Comparison of ENCODE assay signal across 8 cellular contexts in genomic region chr5:95962475-95962773, GRCh38. TPM values are rescaled to one million over a fixed set of nuclear protein-coding genes. Genes with fewer than 3 reads are reported as not detected.
A peak's percentile ranks its signal among the peaks of the same experiment; 100 is the strongest.
DNase-seq lines count a peak whose midpoint lies in the region; ATAC-seq and TF ChIP-seq lines count a peak whose summit lies in the region.

No MANE protein-coding gene starts in this region.

- peak overlapping the region; percentile 91 to 93 for H3K27ac ChIP-seq in liver (ENCODE audit: low read depth in 1 of 2, low read length in 2 of 2)
- peak overlapping the region; percentile 98 to 99 for H3K27ac ChIP-seq in thoracic aorta

- no peaks in the 10 kb centered on the region for H3K27me3 ChIP-seq in liver (ENCODE audit: control insufficient read depth in 4 of 4, insufficient read depth in 4 of 4, low read length in 3 of 4)
- H3K27me3 ChIP-seq in thoracic aorta (replicated peaks; ENCODE audit: insufficient read depth), result no peaks in the 10 kb centered on the region

- WGBS in liver, result 49% methylated on average over 8 of the region's 8 CpGs

- no peaks in the 10 kb centered on the region for H3K27me3 Mint-ChIP-seq in activated CD8-positive, alpha-beta memory T cell treated with anti-CD3 and anti-CD28 coated beads, Interleukin-2, amount 10 ng/mL, durations not matched to agents 7 days and 5 days

- peak overlapping the region; percentile 69 to 86 for H3K9ac ChIP-seq in liver (ENCODE audit: low read depth in 1 of 2, low read length in 2 of 2)

- H3K27ac Mint-ChIP-seq in activated CD8-positive, alpha-beta memory T cell treated with anti-CD3 and anti-CD28 coated beads, Interleukin-2, amount 10 ng/mL, durations not matched to agents 7 days and 5 days, result peak overlapping the region; percentile 98

- peaks cover 6% of the 10 kb centered on the region for H3K36me3 Mint-ChIP-seq in activated CD8-positive, alpha-beta memory T cell treated with anti-CD3 and anti-CD28 coated beads, Interleukin-2, amount 10 ng/mL, durations not matched to agents 7 days and 5 days

- H3K4me3 Mint-ChIP-seq in activated CD8-positive, alpha-beta memory T cell treated with anti-CD3 and anti-CD28 coated beads, Interleukin-2, amount 10 ng/mL, durations not matched to agents 7 days and 5 days, result peak overlapping the region; percentile 96

- H3K4me1 Mint-ChIP-seq in activated CD8-positive, alpha-beta memory T cell treated with anti-CD3 and anti-CD28 coated beads, Interleukin-2, amount 10 ng/mL, durations not matched to agents 7 days and 5 days, result peaks cover 41% of the 10 kb centered on the region

- H3K36me3 ChIP-seq in liver (ENCODE audit: control insufficient read depth in 4 of 4, insufficient read depth in 3 of 4, low read depth in 1 of 4, low read length in 3 of 4), result no peaks in the 10 kb centered on the region
- no peaks in the 10 kb centered on the region for H3K36me3 ChIP-seq in thoracic aorta

- H3K4me1 ChIP-seq in liver (ENCODE audit: control insufficient read depth in 4 of 4, insufficient read depth in 4 of 4, low read length in 3 of 4) (peaks cover 3 to 40% (median 19%) of the 10 kb centered on the region in 4 donors), thoracic aorta (ENCODE audit: control insufficient read depth in 1 of 2, low read depth in 2 of 2) (peaks cover 0 to 19% of the 10 kb centered on the region in 2 donors)

- H3K9me3 ChIP-seq in liver (ENCODE audit: control insufficient read depth in 4 of 4, low read length in 3 of 4) (no peaks in the 10 kb centered on the region), thoracic aorta (no peaks in the 10 kb centered on the region)

- DNase-seq in activated CD8-positive, alpha-beta memory T cell treated with anti-CD3 and anti-CD28 coated beads, Interleukin-2, amount 10 ng/mL, durations not matched to agents 7 days and 5 days, result no peak
- DNase-seq in activated CD8-positive, alpha-beta memory T cell treated with anti-CD3 and anti-CD28 coated beads for 24 hours, result no peak
- no peak for DNase-seq in astrocyte of the spinal cord (ENCODE audit: low read depth, low spot score)
- no peak for DNase-seq in thoracic aorta (ENCODE audit: low spot score)
- no peak for DNase-seq in NK-92 treated with Interleukin-12 subunit alpha and Interleukin-12 subunit beta, amount 100 ng/mL, for 24 hours (lab: John Stamatoyannopoulos, UW)

- in situ Hi-C loops in astrocyte of the spinal cord (cut with HindIII; ENCODE audit: low sequenced_read_pairs), result loop anchor here (25.0 kb wide), 1 partner anchor 375 kb away; no protein-coding TSS in a partner anchor

- no peaks in the 10 kb centered on the region for H3K9me3 Mint-ChIP-seq in activated CD8-positive, alpha-beta memory T cell treated with anti-CD3 and anti-CD28 coated beads, Interleukin-2, amount 10 ng/mL, durations not matched to agents 7 days and 5 days (ENCODE audit: low read depth)

- no peak for ATAC-seq in activated CD8-positive, alpha-beta memory T cell treated with anti-CD3 and anti-CD28 coated beads, Interleukin-2, amount 10 ng/mL, durations not matched to agents 7 days and 5 days
- ATAC-seq in thoracic aorta (ENCODE audit: insufficient number of reproducible peaks, low FRiP score, low read depth), result no peak
- ATAC-seq in GM19351 (IDR thresholded peaks at IDR 0.05; ENCODE audit: unreplicated experiment), result no peak
- no peak for ATAC-seq in HG03097 (IDR thresholded peaks at IDR 0.05; ENCODE audit: low FRiP score, unreplicated experiment)

- H3K4me3 ChIP-seq in astrocyte of the spinal cord (ENCODE audit: low read depth, low read length) (peak overlapping the region; percentile 92), liver (ENCODE audit: low read depth in 1 of 3, low read length in 3 of 3) (peak overlapping the region; percentile 59 to 80 (median 75)), thoracic aorta (peak overlapping the region; percentile 97)

- TF ChIP-seq CTCF in astrocyte of the spinal cord (IDR thresholded peaks at IDR 0.05; ENCODE audit: low read depth, low read length), result no peak
- TF ChIP-seq CTCF in liver (IDR thresholded peaks at IDR 0.05; ENCODE audit: low read depth, low read length, missing input control), result no peak
- no peak for TF ChIP-seq CTCF in thoracic aorta (IDR thresholded peaks at IDR 0.05)

- CTCF ChIA-PET in activated CD8-positive, alpha-beta memory T cell treated with anti-CD3 and anti-CD28 coated beads, Interleukin-2, amount 10 ng/mL, durations not matched to agents 7 days and 5 days (lab: Charles Lee), result interaction anchor here (1.1 to 6.6 kb wide), 6 partner anchors 12 to 103 kb away, joined by 3 to 47 read pairs (median 10); no protein-coding TSS in a partner anchor

- no peak for TF ChIP-seq RAD21 in liver (IDR thresholded peaks at IDR 0.05)

TF ChIP-seq in liver, 16 proteins besides CTCF, POLR2A, EP300 and RAD21:
- TF ChIP-seq NR2F2 (IDR thresholded peaks at IDR 0.05) (no peak), GABPA (IDR thresholded peaks at IDR 0.05 in 1 of 2, conservative IDR thresholded peaks at IDR 0.05 in 1 of 2) (no peak), TAF1 (conservative IDR thresholded peaks at IDR 0.05) (peak; percentile 18)

RNA-seq across cellular contexts. Expression of gene ELL2, which starts 0.8 kb away (rescaled TPM):
- total RNA-seq in activated CD8-positive, alpha-beta memory T cell treated with anti-CD3 and anti-CD28 coated beads, Interleukin-2, amount 10 ng/mL, durations not matched to agents 7 days and 5 days, result 10 to 100 TPM; 33.9 to 81.8 TPM
- total RNA-seq in liver (10 to 100 TPM; 53.9 to 64.5 TPM), thoracic aorta (100 to 1,000 TPM in 1 of 2 donors, 10 to 100 TPM in 1; 83.9 to 248 TPM)
- polyA plus RNA-seq in liver, result 10 to 100 TPM; 21.0 to 37.9 TPM
